Comparison of ENCODE assay signal across 17 cellular contexts in the genomic region with DNA sequence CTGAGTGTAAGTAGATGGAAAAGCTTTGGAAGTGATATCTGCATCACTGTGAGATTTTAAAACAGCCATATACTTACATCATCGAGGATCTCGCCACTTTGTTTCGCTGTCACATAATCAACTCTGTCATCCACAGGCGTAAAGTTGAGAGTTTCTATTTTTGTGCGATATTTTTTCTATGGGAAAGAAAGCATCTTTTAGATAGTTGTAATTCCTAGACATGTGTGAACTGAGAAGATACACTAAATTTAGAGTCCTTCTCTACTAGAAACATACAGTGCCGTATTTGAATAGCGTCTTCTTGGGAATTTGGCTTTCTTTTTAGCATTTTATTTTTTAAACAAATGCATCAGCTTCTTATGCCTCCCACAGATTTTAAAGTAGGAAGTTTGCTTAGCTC.
DNase-seq lines count a peak whose midpoint lies in the region; ATAC-seq and TF ChIP-seq lines count a peak whose summit lies in the region.
"Had no signal": no experiment of that assay in that cellular context is flagged by ENCODE, and none has a peak within 500 bp of the region (broad histone marks: within the 10 kb centered on the region; RNA-seq: fewer than 3 reads in every experiment).

No MANE protein-coding gene starts in this region.

- no peak overlapping the region for H3K9ac ChIP-seq in fibroblast of lung (ENCODE audit: insufficient read depth, low read length)
- H3K9ac ChIP-seq: BLaER1 had no signal

- no peak for ATAC-seq in psoas muscle
- no peak for ATAC-seq in GM18861 (IDR thresholded peaks at IDR 0.05; ENCODE audit: unreplicated experiment)
- ATAC-seq: CD8-positive, alpha-beta T cell; GM23338; HCT116 had no signal

- no peaks in the 10 kb centered on the region for H3K9me3 Mint-ChIP-seq in progenitor cell of endocrine pancreas (ENCODE audit: low read depth)
- H3K9me3 Mint-ChIP-seq: CD8-positive, alpha-beta T cell; GM23338; H9 had no signal

- peak overlapping the region; percentile 31 for H2AFZ ChIP-seq in fibroblast of lung (ENCODE audit: low read length)
- H2AFZ ChIP-seq: GM23338 had no signal

- H3K36me3 ChIP-seq in fibroblast of lung (ENCODE audit: control insufficient read depth, insufficient read depth, low read length): no peaks in the 10 kb centered on the region
- peaks cover 0 to 100% of the 10 kb centered on the region in 2 donors for H3K36me3 ChIP-seq in psoas muscle (ENCODE audit: insufficient read depth in 1 of 2, low read depth in 1 of 2)
- H3K36me3 ChIP-seq: BLaER1 had no signal

- 64 to 91% (median 74%) methylated on average over 7 of the region's 7 CpGs for WGBS in psoas muscle, 3 donors

- no peaks in the 10 kb centered on the region for H3K79me2 ChIP-seq in fibroblast of lung (ENCODE audit: control insufficient read depth, insufficient read depth, low read length)

- DNase-seq in fibroblast of lung (ENCODE audit: low read depth in 2 of 2) (no peak), psoas muscle (no peak), superior temporal gyrus (ENCODE audit: extremely low spot score) (peak; percentile 69), ACHN (no peak), progenitor cell of endocrine pancreas (ENCODE audit: low spot score, unreplicated experiment) (no peak)
- DNase-seq: Caco-2; CD4-positive, CD25-positive, alpha-beta regulatory T cell; CD8-positive, alpha-beta T cell; DMS153; DND-41; H9 had no signal

- no peaks in the 10 kb centered on the region for H3K36me3 Mint-ChIP-seq in progenitor cell of endocrine pancreas (ENCODE audit: insufficient read depth)
- H3K36me3 Mint-ChIP-seq: CD8-positive, alpha-beta T cell had no signal

- no peaks in the 10 kb centered on the region for H3K4me1 ChIP-seq in fibroblast of lung (ENCODE audit: control insufficient read depth, extremely low read depth, insufficient read depth, low read length)
- H3K4me1 ChIP-seq in psoas muscle: no peaks in the 10 kb centered on the region
- H3K4me1 ChIP-seq: BLaER1, Caco-2 had no signal

- H3K4me1 Mint-ChIP-seq in progenitor cell of endocrine pancreas (ENCODE audit: low read depth): peaks cover 6% of the 10 kb centered on the region
- H3K4me1 Mint-ChIP-seq: B cell; CD4-positive, CD25-positive, alpha-beta regulatory T cell; GM23338; H9 had no signal

- H3K4me3 ChIP-seq in fibroblast of lung (replicated peaks in 1 of 4; ENCODE audit: control extremely low read depth in 1 of 4, insufficient read depth in 1 of 4, low read depth in 3 of 4, low read length in 4 of 4): peak overlapping the region in 1 of 4 experiments; percentile 10
- no peak overlapping the region for H3K4me3 ChIP-seq in psoas muscle
- H3K4me3 ChIP-seq: BLaER1, GM23338 had no signal

- no peaks in the 10 kb centered on the region for H3K27me3 ChIP-seq in fibroblast of lung (ENCODE audit: control insufficient read depth, insufficient read depth, low read length)
- no peaks in the 10 kb centered on the region for H3K27me3 ChIP-seq in psoas muscle (ENCODE audit: insufficient read depth in 3 of 3, low read length in 2 of 3)
- H3K27me3 ChIP-seq: BLaER1 had no signal

- peak overlapping the region; percentile 37 for H3K4me2 ChIP-seq in fibroblast of lung (ENCODE audit: extremely low read depth, insufficient read depth, low read length)
- H3K4me2 ChIP-seq: BLaER1, GM23338 had no signal

- H3K27ac Mint-ChIP-seq in progenitor cell of endocrine pancreas: no peak overlapping the region
- H3K27ac Mint-ChIP-seq: B cell; CD4-positive, CD25-positive, alpha-beta regulatory T cell; CD8-positive, alpha-beta T cell; GM23338; H9 had no signal

- no peaks in the 10 kb centered on the region for H4K20me1 ChIP-seq in fibroblast of lung (ENCODE audit: control insufficient read depth, extremely low read depth, insufficient read depth, low read length)
- H4K20me1 ChIP-seq: BLaER1 had no signal

- no peak for TF ChIP-seq CTCF in fibroblast of lung (conservative IDR thresholded peaks at IDR 0.05 in 1 of 2, IDR thresholded peaks at IDR 0.05 in 1 of 2; ENCODE audit: low read depth in 1 of 2, low read length in 2 of 2)
- no peak for TF ChIP-seq CTCF in psoas muscle (IDR thresholded peaks at IDR 0.05)
- no peak for TF ChIP-seq CTCF in progenitor cell of endocrine pancreas (IDR thresholded peaks at IDR 0.05; ENCODE audit: unreplicated experiment)

- H3K4me3 Mint-ChIP-seq in progenitor cell of endocrine pancreas (ENCODE audit: low read depth): no peak overlapping the region
- H3K4me3 Mint-ChIP-seq: B cell; CD4-positive, CD25-positive, alpha-beta regulatory T cell; CD8-positive, alpha-beta T cell; GM23338; H9 had no signal

- H3K9me3 ChIP-seq in fibroblast of lung (ENCODE audit: control insufficient read depth, insufficient read depth, low read depth, low read length): no peaks in the 10 kb centered on the region
- H3K9me3 ChIP-seq in psoas muscle: no peaks in the 10 kb centered on the region
- H3K9me3 ChIP-seq: BLaER1, Caco-2 had no signal

- peaks cover 2% of the 10 kb centered on the region for H3K27me3 Mint-ChIP-seq in progenitor cell of endocrine pancreas
- H3K27me3 Mint-ChIP-seq: B cell; CD4-positive, CD25-positive, alpha-beta regulatory T cell had no signal

- intact Hi-C loops in psoas muscle (cut with DNase I): loop anchor here in 1 of 2 donors (1.0 kb wide), 1 partner anchor 46 kb away; no protein-coding TSS in a partner anchor

- H3K27ac ChIP-seq in fibroblast of lung (ENCODE audit: insufficient read depth, low read length): no peak overlapping the region
- peak overlapping the region; percentile 79 for H3K27ac ChIP-seq in psoas muscle
- H3K27ac ChIP-seq: BLaER1, C4-2B had no signal

- in situ Hi-C loops in ACHN (cut with HindIII; ENCODE audit: low pct_ligation_motif_present, low pct_unique_long_range_greater_than_20kb, low sequenced_read_pairs): no loop called here
